ENCODE assay signal across 10 cellular contexts in genomic region chr7:108308913-108309312, GRCh38.
DNase-seq lines count a peak whose midpoint lies in the region; ATAC-seq and TF ChIP-seq lines count a peak whose summit lies in the region.
"Had no signal": no experiment of that assay in that cellular context is flagged by ENCODE, and none has a peak within 500 bp of the region (broad histone marks: within the 10 kb centered on the region; RNA-seq: fewer than 3 reads in every experiment).

No MANE protein-coding gene starts in this region.

- WGBS in esophagus muscularis mucosa = 70% methylated on average over 2 of the region's 2 CpGs

- H3K9me3 ChIP-seq in esophagus muscularis mucosa = no peaks in the 10 kb centered on the region
- H3K9me3 ChIP-seq in upper lobe of right lung = no peaks in the 10 kb centered on the region
- H3K9me3 ChIP-seq: uterus had no signal

- H3K27me3 Mint-ChIP-seq in stimulated activated naive B cell treated with anti-CD40 and anti-IgM and Interleukin-4, amounts not matched to agents 10 μg/mL and 1 μg/mL and 100 μg/mL, for 72 hours = peaks cover 0 to 4% of the 10 kb centered on the region in 2 donors

- peak; percentile 27 for TF ChIP-seq EP300 in esophagus muscularis mucosa (IDR thresholded peaks at IDR 0.05)

- no peaks in the 10 kb centered on the region for H3K36me3 ChIP-seq in esophagus muscularis mucosa
- no peaks in the 10 kb centered on the region for H3K36me3 ChIP-seq in upper lobe of right lung
- H3K36me3 ChIP-seq: uterus had no signal

- no peaks in the 10 kb centered on the region for H3K36me3 Mint-ChIP-seq in stimulated activated naive B cell treated with anti-CD40 and anti-IgM and Interleukin-4, amounts not matched to agents 10 μg/mL and 1 μg/mL and 100 μg/mL, for 72 hours

- intact Hi-C loops in esophagus muscularis mucosa (cut with DNase I) = no loop called here
- intact Hi-C loops in upper lobe of right lung (cut with DNase I) = no loop called here

- no peaks in the 10 kb centered on the region for H3K27me3 ChIP-seq in esophagus muscularis mucosa
- H3K27me3 ChIP-seq in upper lobe of right lung = no peaks in the 10 kb centered on the region
- H3K27me3 ChIP-seq: uterus had no signal

- H3K4me3 ChIP-seq in esophagus muscularis mucosa (no peak overlapping the region), upper lobe of right lung (no peak overlapping the region)
- H3K4me3 ChIP-seq: uterus had no signal

- DNase-seq in esophagus muscularis mucosa (ENCODE audit: extremely low spot score) (no peak), SK-N-DZ (ENCODE audit: low spot score) (no peak), upper lobe of right lung (no peak), mesenteric fat pad (ENCODE audit: low spot score) (no peak), UCSD-AML1 (lab: John Stamatoyannopoulos, UW; ENCODE audit: unreplicated experiment) (no peak)
- DNase-seq in stimulated activated naive B cell treated with anti-CD40 and anti-IgM and Interleukin-4, amounts not matched to agents 10 μg/mL and 1 μg/mL and 100 μg/mL, for 72 hours = no peak
- DNase-seq: T1000, uterus had no signal

- TF ChIP-seq CTCF in esophagus muscularis mucosa (IDR thresholded peaks at IDR 0.05) (no peak), upper lobe of right lung (IDR thresholded peaks at IDR 0.05) (no peak)

- H3K4me3 Mint-ChIP-seq in stimulated activated naive B cell treated with anti-CD40 and anti-IgM and Interleukin-4, amounts not matched to agents 10 μg/mL and 1 μg/mL and 100 μg/mL, for 72 hours = peak overlapping the region in 1 of 2 donors; percentile 39

- H3K27ac Mint-ChIP-seq in stimulated activated naive B cell treated with anti-CD40 and anti-IgM and Interleukin-4, amounts not matched to agents 10 μg/mL and 1 μg/mL and 100 μg/mL, for 72 hours = no peak overlapping the region

- peak; percentile 31 for ATAC-seq in GM21390 (IDR thresholded peaks at IDR 0.05; ENCODE audit: unreplicated experiment)
- peak; percentile 50 for ATAC-seq in HG03565 (IDR thresholded peaks at IDR 0.05; ENCODE audit: unreplicated experiment)
- peak; percentile 76 to 90 for ATAC-seq in stimulated activated naive B cell treated with anti-CD40 and anti-IgM and Interleukin-4, amounts not matched to agents 10 μg/mL and 1 μg/mL and 100 μg/mL, for 72 hours (replicated peaks)
- ATAC-seq in upper lobe of right lung = no peak

- no peaks in the 10 kb centered on the region for H3K9me3 Mint-ChIP-seq in stimulated activated naive B cell treated with anti-CD40 and anti-IgM and Interleukin-4, amounts not matched to agents 10 μg/mL and 1 μg/mL and 100 μg/mL, for 72 hours

- H3K27ac ChIP-seq in esophagus muscularis mucosa (replicated peaks in 1 of 4) (peak overlapping the region in 1 of 4 donors; percentile 9), upper lobe of right lung (no peak overlapping the region)
- H3K27ac ChIP-seq: uterus had no signal

- H3K4me1 ChIP-seq in esophagus muscularis mucosa (peaks cover 0 to 5% (median 1%) of the 10 kb centered on the region in 4 donors), upper lobe of right lung (no peaks in the 10 kb centered on the region)
- H3K4me1 ChIP-seq: uterus had no signal

- no peak for TF ChIP-seq POLR2A in esophagus muscularis mucosa (IDR thresholded peaks at IDR 0.05; ENCODE audit: low read depth)

- H3K4me1 Mint-ChIP-seq in stimulated activated naive B cell treated with anti-CD40 and anti-IgM and Interleukin-4, amounts not matched to agents 10 μg/mL and 1 μg/mL and 100 μg/mL, for 72 hours = peaks cover 12 to 13% of the 10 kb centered on the region in 2 donors
